Comparison of ENCODE assay signal across 8 cellular contexts in genomic region chr13:91078093-91078679, GRCh38.
DNase-seq lines count a peak whose midpoint lies in the region; ATAC-seq and TF ChIP-seq lines count a peak whose summit lies in the region.
"Had no signal": no experiment of that assay in that cellular context is flagged by ENCODE, and none has a peak within 500 bp of the region (broad histone marks: within the 10 kb centered on the region; RNA-seq: fewer than 3 reads in every experiment).

No MANE protein-coding gene starts in this region.

- H3K9ac ChIP-seq in Loucy (ENCODE audit: low read depth, low read length, poor library complexity, severe bottlenecking), result no peak overlapping the region

- no peak for ATAC-seq in GM18498 (IDR thresholded peaks at IDR 0.05; ENCODE audit: unreplicated experiment)

- H3K9me3 ChIP-seq in Loucy (ENCODE audit: insufficient read depth, low read depth, low read length), result no peaks in the 10 kb centered on the region

- peaks cover 7% of the 10 kb centered on the region for H3K9me3 Mint-ChIP-seq in neural crest cell

- DNase-seq in astrocyte of the cerebellum (ENCODE audit: low read depth), result peak; percentile 6
- no peak for DNase-seq in neural crest cell (ENCODE audit: low read depth, low spot score)
- no peak for DNase-seq in NCI-H1417 treated with DMSO at 0.1 percent for 48 hours (lab: John Stamatoyannopoulos, UW)
- no peak for DNase-seq in NCI-H2107 (lab: John Stamatoyannopoulos, UW)
- DNase-seq: activated CD4-positive, alpha-beta T cell treated with anti-CD3 and anti-CD28 coated beads for 1 hour had no signal

- H3F3A ChIP-seq in Loucy (ENCODE audit: low read depth), result no peaks in the 10 kb centered on the region

- no peaks in the 10 kb centered on the region for H3K27me3 ChIP-seq in Loucy (ENCODE audit: insufficient read depth, low read length, poor library complexity, severe bottlenecking)

- H4K20me1 ChIP-seq in Loucy (ENCODE audit: insufficient read depth, low read length, poor library complexity, severe bottlenecking), result no peaks in the 10 kb centered on the region

- H3K4me2 ChIP-seq in Loucy (ENCODE audit: low read depth, low read length, poor library complexity, severe bottlenecking), result no peak overlapping the region

- no peak overlapping the region for H2AFZ ChIP-seq in Loucy (ENCODE audit: low read length)

- H3K9me2 ChIP-seq in Loucy (replicated peaks; ENCODE audit: low read depth, low read length), result no peaks in the 10 kb centered on the region

- no peaks in the 10 kb centered on the region for H3K79me2 ChIP-seq in Loucy (ENCODE audit: insufficient read depth, low read length)

- H3K4me3 Mint-ChIP-seq in neural crest cell, result no peak overlapping the region

- in situ Hi-C loops in astrocyte of the cerebellum (cut with HindIII; ENCODE audit: low sequenced_read_pairs), result no loop called here

- no peak overlapping the region for H3K27ac Mint-ChIP-seq in neural crest cell (ENCODE audit: unreplicated experiment)

- no peak overlapping the region for H3K4me3 ChIP-seq in Loucy (ENCODE audit: low read length, poor library complexity, severe bottlenecking)
- no peak overlapping the region for H3K4me3 ChIP-seq in astrocyte of the cerebellum (ENCODE audit: low read depth, low read length)

- no peaks in the 10 kb centered on the region for H3K36me3 ChIP-seq in Loucy (ENCODE audit: insufficient read depth, low read length)

- TF ChIP-seq CTCF in GM12873 (IDR thresholded peaks at IDR 0.05; ENCODE audit: insufficient read depth, low read depth, low read length, missing control alignments) (peak; percentile 31), Loucy (conservative IDR thresholded peaks at IDR 0.05; ENCODE audit: low read length) (peak; percentile 53), astrocyte of the cerebellum (IDR thresholded peaks at IDR 0.05; ENCODE audit: low read depth, low read length, missing control alignments) (peak; percentile 26), neural crest cell (conservative IDR thresholded peaks at IDR 0.05) (peak; percentile 70)

- peaks cover 3% of the 10 kb centered on the region for H3K36me3 Mint-ChIP-seq in neural crest cell (ENCODE audit: low read depth)

- no peaks in the 10 kb centered on the region for H3K27me3 Mint-ChIP-seq in neural crest cell (ENCODE audit: low read depth)

- H3K4me1 ChIP-seq in Loucy (ENCODE audit: insufficient read depth, low read length, poor library complexity, severe bottlenecking), result no peaks in the 10 kb centered on the region

- peaks cover 19% of the 10 kb centered on the region for H3K4me1 Mint-ChIP-seq in neural crest cell
